Comparison of ENCODE assay signal across 33 cellular contexts in the genomic region with DNA sequence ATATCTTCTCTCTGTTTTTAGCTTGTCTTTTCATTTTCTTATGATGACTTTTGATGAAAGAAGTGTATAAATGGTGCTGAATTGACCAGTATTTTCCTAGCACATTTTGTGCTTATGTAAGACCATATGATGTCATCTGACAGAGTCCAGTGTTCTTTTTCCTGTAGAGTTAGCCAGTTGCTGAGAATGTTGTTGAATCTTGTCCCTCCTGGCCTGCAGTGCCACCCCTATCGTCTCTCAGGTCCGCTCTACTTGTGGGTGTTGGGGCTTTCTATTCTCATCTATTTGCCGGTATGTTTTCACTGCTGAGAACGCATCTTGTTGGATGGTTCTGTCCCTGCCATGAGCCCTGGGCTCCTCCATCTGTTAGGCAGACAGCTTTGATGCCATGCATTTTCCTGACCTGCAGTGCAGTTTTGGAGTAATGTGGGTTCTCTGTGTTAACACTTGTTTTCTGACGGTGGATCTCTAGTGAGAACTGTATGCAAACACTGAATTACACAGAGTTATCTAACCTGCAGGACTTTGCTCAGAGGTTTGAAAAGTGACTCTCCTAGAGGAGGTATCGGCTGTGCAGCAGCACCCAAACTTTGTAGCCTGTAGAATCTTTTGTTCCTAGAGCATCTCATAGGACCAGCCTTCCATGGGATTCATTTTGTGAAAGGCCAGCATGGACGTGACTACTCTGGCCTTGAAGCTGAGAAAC. TPM values are rescaled to one million over a fixed set of nuclear protein-coding genes. Genes with fewer than 3 reads are reported as not detected.
"Had no signal": no experiment of that assay in that cellular context is flagged by ENCODE, and none has a peak within 500 bp of the region (broad histone marks: within the 10 kb centered on the region; RNA-seq: fewer than 3 reads in every experiment).

No MANE protein-coding gene starts in this region.

- H3K4me3 Mint-ChIP-seq: activated CD4-positive, alpha-beta memory T cell treated with anti-CD3 and anti-CD28 coated beads, Interleukin-2, amount 10 ng/mL, durations not matched to agents 7 days and 5 days; activated CD4-positive, alpha-beta T cell treated with anti-CD3 and anti-CD28 coated beads, Interleukin-2, amount 10 ng/mL, durations not matched to agents 7 days and 5 days; activated naive CD4-positive, alpha-beta T cell treated with anti-CD3 and anti-CD28 coated beads, Interleukin-2, amount 50 U/mL, for 24 hours; activated T-cell treated with anti-CD3 and anti-CD28 coated beads, Interleukin-2, amount 50 U/mL, for 24 hours; central memory CD8-positive, alpha-beta T cell; immature natural killer cell; naive thymus-derived CD8-positive, alpha-beta T cell; neural crest cell; T-helper 1 cell treated with Interleukin-12 subunit alpha and Interleukin-12 subunit beta and Interleukin-4 antibody, amounts not matched to agents 30 μg/mL and 1 μg/mL, for 36 hours had no signal

- FAIRE-seq: bronchial epithelial cell, pancreas had no signal

- H3K9me3 ChIP-seq: heart left ventricle, lower lobe of right lung, pancreas, right atrium auricular region, spleen, testis, transverse colon had no signal

- H3K9me3 Mint-ChIP-seq: activated CD4-positive, alpha-beta memory T cell treated with anti-CD3 and anti-CD28 coated beads, Interleukin-2, amount 10 ng/mL, durations not matched to agents 7 days and 5 days; activated CD4-positive, alpha-beta T cell treated with anti-CD3 and anti-CD28 coated beads, Interleukin-2, amount 10 ng/mL, durations not matched to agents 7 days and 5 days; activated naive CD4-positive, alpha-beta T cell treated with anti-CD3 and anti-CD28 coated beads, Interleukin-2, amount 50 U/mL, for 24 hours; activated T-cell treated with anti-CD3 and anti-CD28 coated beads, Interleukin-2, amount 50 U/mL, for 24 hours; activated T-helper 2 cell treated with anti-CD3 and anti-CD28 coated beads, Interferon-gamma antibody, Interleukin-2, Interleukin-4, amounts not matched to agents 10 μg/mL and 5 μg/mL and 100 μg/mL, durations not matched to agents 14 hours and 24 hours and 36 hours; central memory CD8-positive, alpha-beta T cell; naive thymus-derived CD8-positive, alpha-beta T cell; neural crest cell; T-helper 1 cell treated with Interleukin-12 subunit alpha and Interleukin-12 subunit beta and Interleukin-4 antibody, amounts not matched to agents 30 μg/mL and 1 μg/mL, for 36 hours had no signal

- H3K4me3 ChIP-seq: coronary artery, dorsolateral prefrontal cortex, heart left ventricle, lower lobe of right lung, pancreas, right atrium auricular region, spleen, testis, transverse colon had no signal

- H3K4me1 ChIP-seq: foreskin keratinocyte, heart left ventricle, lower lobe of right lung, pancreas, right atrium auricular region, spleen, testis, transverse colon had no signal

- H3K27me3 ChIP-seq: dorsolateral prefrontal cortex, foreskin keratinocyte, heart left ventricle, pancreas, right atrium auricular region, spleen, testis, transverse colon had no signal

- H3K27ac Mint-ChIP-seq: activated CD4-positive, alpha-beta memory T cell treated with anti-CD3 and anti-CD28 coated beads, Interleukin-2, amount 10 ng/mL, durations not matched to agents 7 days and 5 days; activated CD4-positive, alpha-beta T cell treated with anti-CD3 and anti-CD28 coated beads, Interleukin-2, amount 10 ng/mL, durations not matched to agents 7 days and 5 days; activated naive CD4-positive, alpha-beta T cell treated with anti-CD3 and anti-CD28 coated beads, Interleukin-2, amount 50 U/mL, for 24 hours; activated T-cell treated with anti-CD3 and anti-CD28 coated beads, Interleukin-2, amount 50 U/mL, for 24 hours; activated T-helper 2 cell treated with anti-CD3 and anti-CD28 coated beads, Interferon-gamma antibody, Interleukin-2, Interleukin-4, amounts not matched to agents 10 μg/mL and 5 μg/mL and 100 μg/mL, durations not matched to agents 14 hours and 24 hours and 36 hours; T-helper 1 cell treated with Interleukin-12 subunit alpha and Interleukin-12 subunit beta and Interleukin-4 antibody, amounts not matched to agents 30 μg/mL and 1 μg/mL, for 36 hours had no signal

- H3K27ac ChIP-seq: coronary artery, foreskin keratinocyte, heart left ventricle, lower lobe of right lung, pancreas, right atrium auricular region, spleen, testis, transverse colon had no signal

- H3K27me3 Mint-ChIP-seq: activated CD4-positive, alpha-beta memory T cell treated with anti-CD3 and anti-CD28 coated beads, Interleukin-2, amount 10 ng/mL, durations not matched to agents 7 days and 5 days; activated naive CD4-positive, alpha-beta T cell treated with anti-CD3 and anti-CD28 coated beads, Interleukin-2, amount 50 U/mL, for 24 hours; activated T-cell treated with anti-CD3 and anti-CD28 coated beads, Interleukin-2, amount 50 U/mL, for 24 hours; central memory CD8-positive, alpha-beta T cell; naive thymus-derived CD8-positive, alpha-beta T cell had no signal

- ATAC-seq: foreskin keratinocyte; heart left ventricle; lower lobe of right lung; naive thymus-derived CD8-positive, alpha-beta T cell; pancreas had no signal

- H3K4me1 Mint-ChIP-seq: activated CD4-positive, alpha-beta memory T cell treated with anti-CD3 and anti-CD28 coated beads, Interleukin-2, amount 10 ng/mL, durations not matched to agents 7 days and 5 days; activated CD4-positive, alpha-beta T cell treated with anti-CD3 and anti-CD28 coated beads, Interleukin-2, amount 10 ng/mL, durations not matched to agents 7 days and 5 days; activated naive CD4-positive, alpha-beta T cell treated with anti-CD3 and anti-CD28 coated beads, Interleukin-2, amount 50 U/mL, for 24 hours; central memory CD8-positive, alpha-beta T cell; neural crest cell had no signal

- DNase-seq: activated CD4-positive, alpha-beta memory T cell treated with anti-CD3 and anti-CD28 coated beads, Interleukin-2, amount 10 ng/mL, durations not matched to agents 7 days and 5 days; activated CD4-positive, alpha-beta T cell treated with anti-CD3 and anti-CD28 coated beads, Interleukin-2, amount 10 ng/mL, durations not matched to agents 7 days and 5 days; activated CD4-positive, CD25-positive, alpha-beta regulatory T cell treated with anti-CD3 and anti-CD28 coated beads, Interleukin-2, amount 50 U/mL, for 72 hours; activated CD8-positive, alpha-beta memory T cell treated with anti-CD3 and anti-CD28 coated beads, Interleukin-2, amount 50 U/mL, for 48 hours; activated T-cell treated with anti-CD3 and anti-CD28 coated beads, Interleukin-2, amount 50 U/mL, for 24 hours; anterior cingulate cortex; effector memory CD4-positive, alpha-beta T cell; foreskin keratinocyte; heart left ventricle; hypothalamus; immature natural killer cell; lower lobe of right lung; mesenchymal stem cell; naive thymus-derived CD8-positive, alpha-beta T cell; nucleus accumbens; pancreas; spleen; stimulated activated naive CD4-positive, alpha-beta T cell; SW 1271; T1000; testis; transverse colon had no signal

RNA-seq across cellular contexts. Expression of a gene that starts 44.6 kb away (rescaled TPM):
- total RNA-seq: activated CD4-positive, alpha-beta memory T cell treated with anti-CD3 and anti-CD28 coated beads, Interleukin-2, amount 10 ng/mL, durations not matched to agents 7 days and 5 days; activated CD4-positive, alpha-beta T cell treated with anti-CD3 and anti-CD28 coated beads, Interleukin-2, amount 10 ng/mL, durations not matched to agents 7 days and 5 days; activated T-helper 2 cell treated with anti-CD3 and anti-CD28 coated beads, Interferon-gamma antibody, Interleukin-2, Interleukin-4, amounts not matched to agents 10 μg/mL and 5 μg/mL and 100 μg/mL, durations not matched to agents 14 hours and 24 hours and 36 hours; bronchial epithelial cell; fibroblast of lung; neural crest cell; pulmonary artery endothelial cell; right atrium auricular region had no signal
- polyA plus RNA-seq: fibroblast of lung; immature natural killer cell; naive thymus-derived CD8-positive, alpha-beta T cell had no signal
